ENCODE assay signal across 1 cellular context in the genomic region with DNA sequence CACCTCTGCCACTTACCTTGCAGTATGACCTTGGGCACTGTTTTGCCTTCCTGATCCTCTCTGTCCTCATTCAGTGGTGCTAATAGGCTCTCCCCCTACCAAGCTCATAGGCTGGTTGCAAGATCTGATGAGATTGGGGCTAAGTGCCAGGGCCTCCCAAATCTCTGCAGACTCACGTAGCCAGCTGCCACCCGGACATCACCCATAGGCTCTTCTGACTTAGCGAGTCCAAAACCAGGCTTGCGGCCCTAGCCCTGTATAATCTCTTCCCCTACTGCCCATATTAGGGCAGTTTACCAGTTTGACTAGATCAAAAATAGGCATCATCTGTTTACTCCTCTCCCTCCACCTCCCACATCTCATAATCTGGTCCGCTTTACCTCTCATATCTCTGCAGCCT.
TF ChIP-seq lines count a peak whose summit lies in the region.

No MANE protein-coding gene starts in this region.

TF ChIP-seq in GM23338, 12 proteins besides CTCF, POLR2A, EP300 and RAD21 (continued from another document):
- TF ChIP-seq, protein P1, sequence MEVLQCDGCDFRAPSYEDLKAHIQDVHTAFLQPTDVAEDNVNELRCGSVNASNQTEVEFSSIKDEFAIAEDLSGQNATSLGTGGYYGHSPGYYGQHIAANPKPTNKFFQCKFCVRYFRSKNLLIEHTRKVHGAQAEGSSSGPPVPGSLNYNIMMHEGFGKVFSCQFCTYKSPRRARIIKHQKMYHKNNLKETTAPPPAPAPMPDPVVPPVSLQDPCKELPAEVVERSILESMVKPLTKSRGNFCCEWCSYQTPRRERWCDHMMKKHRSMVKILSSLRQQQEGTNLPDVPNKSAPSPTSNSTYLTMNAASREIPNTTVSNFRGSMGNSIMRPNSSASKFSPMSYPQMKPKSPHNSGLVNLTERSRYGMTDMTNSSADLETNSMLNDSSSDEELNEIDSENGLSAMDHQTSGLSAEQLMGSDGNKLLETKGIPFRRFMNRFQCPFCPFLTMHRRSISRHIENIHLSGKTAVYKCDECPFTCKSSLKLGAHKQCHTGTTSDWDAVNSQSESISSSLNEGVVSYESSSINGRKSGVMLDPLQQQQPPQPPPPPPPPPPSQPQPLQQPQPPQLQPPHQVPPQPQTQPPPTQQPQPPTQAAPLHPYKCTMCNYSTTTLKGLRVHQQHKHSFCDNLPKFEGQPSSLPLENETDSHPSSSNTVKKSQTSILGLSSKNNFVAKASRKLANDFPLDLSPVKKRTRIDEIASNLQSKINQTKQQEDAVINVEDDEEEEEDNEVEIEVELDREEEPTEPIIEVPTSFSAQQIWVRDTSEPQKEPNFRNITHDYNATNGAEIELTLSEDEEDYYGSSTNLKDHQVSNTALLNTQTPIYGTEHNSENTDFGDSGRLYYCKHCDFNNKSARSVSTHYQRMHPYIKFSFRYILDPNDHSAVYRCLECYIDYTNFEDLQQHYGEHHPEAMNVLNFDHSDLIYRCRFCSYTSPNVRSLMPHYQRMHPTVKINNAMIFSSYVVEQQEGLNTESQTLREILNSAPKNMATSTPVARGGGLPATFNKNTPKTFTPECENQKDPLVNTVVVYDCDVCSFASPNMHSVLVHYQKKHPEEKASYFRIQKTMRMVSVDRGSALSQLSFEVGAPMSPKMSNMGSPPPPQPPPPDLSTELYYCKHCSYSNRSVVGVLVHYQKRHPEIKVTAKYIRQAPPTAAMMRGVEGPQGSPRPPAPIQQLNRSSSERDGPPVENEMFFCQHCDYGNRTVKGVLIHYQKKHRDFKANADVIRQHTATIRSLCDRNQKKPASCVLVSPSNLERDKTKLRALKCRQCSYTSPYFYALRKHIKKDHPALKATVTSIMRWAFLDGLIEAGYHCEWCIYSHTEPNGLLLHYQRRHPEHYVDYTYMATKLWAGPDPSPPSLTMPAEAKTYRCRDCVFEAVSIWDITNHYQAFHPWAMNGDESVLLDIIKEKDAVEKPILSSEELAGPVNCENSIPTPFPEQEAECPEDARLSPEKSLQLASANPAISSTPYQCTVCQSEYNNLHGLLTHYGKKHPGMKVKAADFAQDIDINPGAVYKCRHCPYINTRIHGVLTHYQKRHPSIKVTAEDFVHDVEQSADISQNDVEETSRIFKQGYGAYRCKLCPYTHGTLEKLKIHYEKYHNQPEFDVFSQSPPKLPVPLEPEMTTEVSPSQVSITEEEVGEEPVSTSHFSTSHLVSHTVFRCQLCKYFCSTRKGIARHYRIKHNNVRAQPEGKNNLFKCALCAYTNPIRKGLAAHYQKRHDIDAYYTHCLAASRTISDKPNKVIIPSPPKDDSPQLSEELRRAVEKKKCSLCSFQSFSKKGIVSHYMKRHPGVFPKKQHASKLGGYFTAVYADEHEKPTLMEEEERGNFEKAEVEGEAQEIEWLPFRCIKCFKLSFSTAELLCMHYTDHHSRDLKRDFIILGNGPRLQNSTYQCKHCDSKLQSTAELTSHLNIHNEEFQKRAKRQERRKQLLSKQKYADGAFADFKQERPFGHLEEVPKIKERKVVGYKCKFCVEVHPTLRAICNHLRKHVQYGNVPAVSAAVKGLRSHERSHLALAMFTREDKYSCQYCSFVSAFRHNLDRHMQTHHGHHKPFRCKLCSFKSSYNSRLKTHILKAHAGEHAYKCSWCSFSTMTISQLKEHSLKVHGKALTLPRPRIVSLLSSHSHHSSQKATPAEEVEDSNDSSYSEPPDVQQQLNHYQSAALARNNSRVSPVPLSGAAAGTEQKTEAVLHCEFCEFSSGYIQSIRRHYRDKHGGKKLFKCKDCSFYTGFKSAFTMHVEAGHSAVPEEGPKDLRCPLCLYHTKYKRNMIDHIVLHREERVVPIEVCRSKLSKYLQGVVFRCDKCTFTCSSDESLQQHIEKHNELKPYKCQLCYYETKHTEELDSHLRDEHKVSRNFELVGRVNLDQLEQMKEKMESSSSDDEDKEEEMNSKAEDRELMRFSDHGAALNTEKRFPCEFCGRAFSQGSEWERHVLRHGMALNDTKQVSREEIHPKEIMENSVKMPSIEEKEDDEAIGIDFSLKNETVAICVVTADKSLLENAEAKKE (CRISPR knock-in tag; IDR thresholded peaks at IDR 0.05), result no peak
- TF ChIP-seq ZNF114 (CRISPR knock-in tag; IDR thresholded peaks at IDR 0.05) (no peak), CREB1 (CRISPR knock-in tag; IDR thresholded peaks at IDR 0.05; ENCODE audit: low read depth) (no peak)
